Comparison of ENCODE assay signal across 7 cellular contexts in the genomic region with DNA sequence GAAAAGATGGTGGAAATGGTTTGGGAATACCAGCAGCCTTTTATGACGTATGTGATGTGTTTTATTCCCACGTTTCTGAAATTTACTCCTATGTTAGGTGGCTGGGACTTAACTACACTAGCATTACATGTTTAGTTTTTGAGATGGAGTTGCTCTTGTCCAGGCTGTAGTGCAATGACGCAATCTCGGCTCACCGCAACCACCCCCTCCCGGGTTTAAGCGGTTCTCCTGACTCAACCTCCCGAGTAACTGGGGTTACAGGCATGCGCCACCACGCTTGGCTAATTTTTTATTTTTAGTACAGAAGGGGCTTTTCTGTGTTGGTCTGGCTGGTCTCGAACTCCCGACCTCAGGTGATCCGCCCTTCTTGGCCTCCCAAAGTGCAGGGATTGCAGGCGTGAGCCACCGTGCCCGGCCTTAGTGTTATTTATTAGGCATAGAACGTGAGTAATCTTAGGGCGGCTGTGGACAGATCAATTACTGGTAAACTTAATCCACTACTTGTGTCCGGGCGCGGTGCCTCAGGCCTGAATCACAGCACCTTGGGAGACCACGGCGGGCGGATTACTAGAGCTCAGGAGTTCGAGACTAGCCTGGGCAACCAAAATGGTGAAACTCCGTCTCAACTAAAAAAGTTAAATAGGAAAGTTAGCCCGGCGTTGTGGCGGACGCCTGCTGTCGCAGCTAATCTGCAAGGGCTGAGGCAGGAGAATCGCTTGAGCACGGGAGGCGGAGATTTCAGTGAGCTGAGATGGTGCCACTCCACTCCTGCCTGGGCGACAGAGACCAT.
DNase-seq lines count a peak whose midpoint lies in the region; ATAC-seq and TF ChIP-seq lines count a peak whose summit lies in the region.

No MANE protein-coding gene starts in this region.

- H3K4me3 ChIP-seq in HFF-Myc (replicated peaks; ENCODE audit: low read depth, low read length) (peak overlapping the region; percentile 46), epithelial cell of proximal tubule (ENCODE audit: low read depth, low read length) (peak overlapping the region; percentile 66), prostate gland (peak overlapping the region; percentile 33 to 38)

- ATAC-seq in left colon = no peak
- no peak for ATAC-seq in GM21528 (IDR thresholded peaks at IDR 0.05; ENCODE audit: low FRiP score, unreplicated experiment)

- intact Hi-C loops in prostate gland (cut with DNase I) (no loop called here), left colon (cut with DNase I, micrococcal nuclease) (no loop called here)

- no peaks in the 10 kb centered on the region for H3K4me1 ChIP-seq in prostate gland (replicated peaks)

- no peaks in the 10 kb centered on the region for H3K36me3 ChIP-seq in prostate gland

- TF ChIP-seq CTCF in HFF-Myc (IDR thresholded peaks at IDR 0.05; ENCODE audit: low read depth, low read length, missing control alignments) (no peak), epithelial cell of proximal tubule (conservative IDR thresholded peaks at IDR 0.05; ENCODE audit: low read depth, low read length) (no peak), prostate gland (IDR thresholded peaks at IDR 0.05) (no peak), GM20000 (IDR thresholded peaks at IDR 0.05; ENCODE audit: extremely low read depth, missing control alignments) (no peak)

- WGBS in prostate gland = 33% methylated on average over 35 of the region's 35 CpGs

- TF ChIP-seq POLR2A in prostate gland (IDR thresholded peaks at IDR 0.05) = no peak

- no peak for DNase-seq in HFF-Myc (ENCODE audit: extremely low read depth, low read depth)
- peak; percentile 64 to 73 for DNase-seq in activated CD4-positive, alpha-beta T cell treated with anti-CD3 and anti-CD28 coated beads, Interleukin-2, amount 50 U/mL, for 48 hours
- no peak for DNase-seq in epithelial cell of proximal tubule (ENCODE audit: low read depth)
- no peak for DNase-seq in prostate gland (ENCODE audit: low spot score)
- no peak for DNase-seq in GM20000 (ENCODE audit: low spot score)
- DNase-seq in left colon = no peak

- H3K9me3 ChIP-seq in prostate gland = no peaks in the 10 kb centered on the region

- H3K27me3 ChIP-seq in prostate gland (replicated peaks; ENCODE audit: insufficient read depth) = no peaks in the 10 kb centered on the region

- peak overlapping the region; percentile 56 to 65 for H3K27ac ChIP-seq in prostate gland

Comparison
In these comparisons a context has a peak if more than half of its experiments do, and no peak if none do; other contexts are left out.
1. DNase-seq: peak in activated CD4-positive, alpha-beta T cell treated with anti-CD3 and anti-CD28 coated beads, Interleukin-2, amount 50 U/mL, for 48 hours (2 of 2); none in HFF-Myc (single experiment), epithelial cell of proximal tubule (single experiment), prostate gland (single experiment), GM20000 (single experiment) and left colon (0 of 2).
2. Peak in every context shown above with its lines, with median percentiles within 50 percentile points of each other: H3K4me3 ChIP-seq.